In genomic region chrX:118346258-118347094, GRCh38 we compare ENCODE assay signal across 8 cellular contexts. TPM values are rescaled to one million over a fixed set of nuclear protein-coding genes. Genes with fewer than 3 reads are reported as not detected.
DNase-seq lines count a peak whose midpoint lies in the region; ATAC-seq and TF ChIP-seq lines count a peak whose summit lies in the region.

No MANE protein-coding gene starts in this region.

- POLR2A ChIA-PET in RWPE1 (lab: Yijun Ruan, JAX; ENCODE audit: low non-redundant PET), result no interaction called here

- CTCF ChIA-PET in RWPE1 (lab: Yijun Ruan, JAX), result no interaction called here

- H3K27ac ChIP-seq in RWPE1 (peak overlapping the region; percentile 97), heart left ventricle (peak overlapping the region; percentile 82 to 98 (median 92))

- TF ChIP-seq POLR2A in heart left ventricle (IDR thresholded peaks at IDR 0.05), result no peak

- H3K4me3 ChIP-seq in AG09309 (ENCODE audit: control insufficient read depth, low read depth, low read length), result peak overlapping the region; percentile 96
- peak overlapping the region; percentile 49 to 98 (median 78) for H3K4me3 ChIP-seq in heart left ventricle

- no peaks in the 10 kb centered on the region for H3K27me3 ChIP-seq in heart left ventricle

- H3K9me3 ChIP-seq in heart left ventricle, result no peaks in the 10 kb centered on the region

- 0 to 47% (median 23%) methylated on average over 34 to 51 of the region's 51 CpGs for WGBS in heart left ventricle, 4 donors

- DNase-seq in AG09309 (ENCODE audit: low read depth) (no peak), RWPE1 (ENCODE audit: low spot score) (peak; percentile 27), heart left ventricle (peak in 4 of 5 donors; percentile 39 to 73 (median 52)), putamen (ENCODE audit: low spot score) (peak; percentile 35), GM20000 (ENCODE audit: low spot score) (no peak)
- DNase-seq in activated naive CD4-positive, alpha-beta T cell treated with anti-CD3 and anti-CD28 coated beads, Interleukin-2, amount 50 U/mL, for 16 hours, result peak; percentile 57

- peaks cover 0 to 32% (median 12%) of the 10 kb centered on the region in 12 donors for H3K4me1 ChIP-seq in heart left ventricle

- TF ChIP-seq CTCF in AG09309 (IDR thresholded peaks at IDR 0.05; ENCODE audit: control insufficient read depth, insufficient read depth, low read depth, low read length, missing control alignments), result no peak
- no peak for TF ChIP-seq CTCF in RWPE1 (conservative IDR thresholded peaks at IDR 0.05; ENCODE audit: low read depth)
- peak in 2 of 12 donors; percentile 15 to 18 for TF ChIP-seq CTCF in heart left ventricle (IDR thresholded peaks at IDR 0.05)
- TF ChIP-seq CTCF in GM20000 (IDR thresholded peaks at IDR 0.05; ENCODE audit: extremely low read depth, missing control alignments), result no peak

- intact Hi-C loops in heart left ventricle (cut with DNase I), result loop anchor here in 1 of 10 donors (5.0 kb wide), 1 partner anchor 71 kb away; no protein-coding TSS in a partner anchor

- no peaks in the 10 kb centered on the region for H3K36me3 ChIP-seq in heart left ventricle

- ATAC-seq in GM19035 (IDR thresholded peaks at IDR 0.05; ENCODE audit: unreplicated experiment) (peak; percentile 26), HG03432 (IDR thresholded peaks at IDR 0.05; ENCODE audit: unreplicated experiment) (peak; percentile 33), heart left ventricle (peak; percentile 23 to 52 (median 46))

RNA-seq across cellular contexts. Expression of gene WDR44, which starts 0.6 kb away (rescaled TPM):
- total RNA-seq in heart left ventricle, result 10 to 100 TPM in 8 of 9 donors, 1 to 10 TPM in 1; 9.6 to 18.0 (median 14.5) TPM
- 1 to 10 TPM; 3.0 to 9.1 TPM for polyA plus RNA-seq in heart left ventricle

Comparison
In these comparisons a context has a peak if more than half of its experiments do, and no peak if none do; other contexts are left out.
1. DNase-seq: peak in RWPE1 (single experiment), activated naive CD4-positive, alpha-beta T cell treated with anti-CD3 and anti-CD28 coated beads, Interleukin-2, amount 50 U/mL, for 16 hours (single experiment), heart left ventricle (4 of 5) and putamen (single experiment); none in AG09309 (single experiment) and GM20000 (single experiment).
2. Peak in every context shown above with its lines, with median percentiles within 50 percentile points of each other: ATAC-seq.